19 cellular contexts compared by ENCODE assay signal in the genomic region with DNA sequence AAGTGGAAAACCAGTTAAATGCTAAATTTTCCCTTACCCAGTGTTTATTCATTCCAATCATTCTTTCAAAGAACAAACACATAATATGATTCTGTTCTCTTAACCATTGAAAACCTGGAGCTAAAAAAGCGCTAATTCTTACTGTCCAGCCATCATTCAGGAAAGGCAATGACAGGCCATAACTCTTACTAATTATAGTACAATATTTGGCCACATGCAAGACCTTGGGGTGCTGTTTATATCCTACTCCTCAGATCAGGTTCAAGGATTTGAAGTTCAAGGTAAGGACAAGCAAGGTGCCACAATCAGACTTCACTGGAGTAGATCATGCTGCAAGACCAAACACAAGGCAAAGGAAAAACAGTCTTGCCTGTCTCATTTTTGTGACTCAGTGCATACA.
"Had no signal": no experiment of that assay in that cellular context is flagged by ENCODE, and none has a peak within 500 bp of the region (broad histone marks: within the 10 kb centered on the region; RNA-seq: fewer than 3 reads in every experiment).

No MANE protein-coding gene starts in this region.

- H3K27ac ChIP-seq: adrenal gland, ascending aorta, colonic mucosa, heart left ventricle, neural progenitor cell, right atrium auricular region, thyroid gland had no signal

- H3K9me3 Mint-ChIP-seq: activated T-cell treated with anti-CD3 and anti-CD28 coated beads, Interleukin-2, amount 50 U/mL, for 24 hours; activated T-helper 17 cell treated with anti-CD3 and anti-CD28 coated beads, Interleukin-2, amount 50 U/mL, for 72 hours; stimulated activated naive CD8-positive, alpha-beta T cell treated with anti-CD3 and anti-CD28 coated beads, Interleukin-15, Interleukin-2, amounts not matched to agents 100 ng/mL and 50 ng/mL, for 24 hours had no signal

- DNase-seq: activated CD4-positive, alpha-beta T cell treated with anti-CD3 and anti-CD28 coated beads for 1 hour; activated T-cell treated with anti-CD3 and anti-CD28 coated beads, Interleukin-2, amount 50 U/mL, for 24 hours; adrenal gland; central memory CD4-positive, alpha-beta T cell; colonic mucosa; heart left ventricle; naive thymus-derived CD8-positive, alpha-beta T cell; stimulated activated CD4-positive, alpha-beta T cell treated with anti-CD3 and anti-CD28 coated beads, Interleukin-1b, Interleukin-23, amount 100 ng/mL, for 48 hours; substantia nigra; T-helper 1 cell; thyroid gland had no signal

- H3K4me1 Mint-ChIP-seq: activated T-helper 17 cell treated with anti-CD3 and anti-CD28 coated beads, Interleukin-2, amount 50 U/mL, for 72 hours; naive thymus-derived CD8-positive, alpha-beta T cell had no signal

- H3K27me3 ChIP-seq: adrenal gland, ascending aorta, colonic mucosa, heart left ventricle, neural progenitor cell, right atrium auricular region, thyroid gland had no signal

- ATAC-seq: activated T-helper 17 cell treated with anti-CD3 and anti-CD28 coated beads, Interleukin-2, amount 50 U/mL, for 72 hours; heart left ventricle; naive thymus-derived CD8-positive, alpha-beta T cell had no signal

- H3K4me3 ChIP-seq: adrenal gland, ascending aorta, colonic mucosa, heart left ventricle, lung, neural progenitor cell, right atrium auricular region, thyroid gland had no signal

- H3K36me3 Mint-ChIP-seq: activated naive CD8-positive, alpha-beta T cell; neural progenitor cell had no signal

- H3K27ac Mint-ChIP-seq: activated naive CD8-positive, alpha-beta T cell; activated T-cell treated with anti-CD3 and anti-CD28 coated beads, Interleukin-2, amount 50 U/mL, for 24 hours; activated T-helper 17 cell treated with anti-CD3 and anti-CD28 coated beads, Interleukin-2, amount 50 U/mL, for 72 hours; naive thymus-derived CD8-positive, alpha-beta T cell; neural progenitor cell; progenitor cell of endocrine pancreas; stimulated activated naive CD8-positive, alpha-beta T cell treated with anti-CD3 and anti-CD28 coated beads, Interleukin-15, Interleukin-2, amounts not matched to agents 100 ng/mL and 50 ng/mL, for 24 hours had no signal

- H3K9me3 ChIP-seq: adrenal gland, ascending aorta, colonic mucosa, right atrium auricular region, thyroid gland had no signal

- H3K4me3 Mint-ChIP-seq: activated naive CD8-positive, alpha-beta T cell; activated T-cell treated with anti-CD3 and anti-CD28 coated beads, Interleukin-2, amount 50 U/mL, for 24 hours; activated T-helper 17 cell treated with anti-CD3 and anti-CD28 coated beads, Interleukin-2, amount 50 U/mL, for 72 hours; naive thymus-derived CD8-positive, alpha-beta T cell; neural progenitor cell; stimulated activated naive CD8-positive, alpha-beta T cell treated with anti-CD3 and anti-CD28 coated beads, Interleukin-15, Interleukin-2, amounts not matched to agents 100 ng/mL and 50 ng/mL, for 24 hours had no signal

- H3K36me3 ChIP-seq: adrenal gland, ascending aorta, colonic mucosa, heart left ventricle, neural progenitor cell, right atrium auricular region, thyroid gland had no signal

- H3K27me3 Mint-ChIP-seq: activated naive CD8-positive, alpha-beta T cell; activated T-helper 17 cell treated with anti-CD3 and anti-CD28 coated beads, Interleukin-2, amount 50 U/mL, for 72 hours; progenitor cell of endocrine pancreas; stimulated activated naive CD8-positive, alpha-beta T cell treated with anti-CD3 and anti-CD28 coated beads, Interleukin-15, Interleukin-2, amounts not matched to agents 100 ng/mL and 50 ng/mL, for 24 hours had no signal

- H3K4me1 ChIP-seq: ascending aorta, colonic mucosa had no signal

- H2AFZ ChIP-seq: neural progenitor cell had no signal

- H3K4me2 ChIP-seq: neural progenitor cell had no signal

- H3K9ac ChIP-seq: neural progenitor cell had no signal
